Comparison of ENCODE assay signal across 12 cellular contexts in the genomic region with DNA sequence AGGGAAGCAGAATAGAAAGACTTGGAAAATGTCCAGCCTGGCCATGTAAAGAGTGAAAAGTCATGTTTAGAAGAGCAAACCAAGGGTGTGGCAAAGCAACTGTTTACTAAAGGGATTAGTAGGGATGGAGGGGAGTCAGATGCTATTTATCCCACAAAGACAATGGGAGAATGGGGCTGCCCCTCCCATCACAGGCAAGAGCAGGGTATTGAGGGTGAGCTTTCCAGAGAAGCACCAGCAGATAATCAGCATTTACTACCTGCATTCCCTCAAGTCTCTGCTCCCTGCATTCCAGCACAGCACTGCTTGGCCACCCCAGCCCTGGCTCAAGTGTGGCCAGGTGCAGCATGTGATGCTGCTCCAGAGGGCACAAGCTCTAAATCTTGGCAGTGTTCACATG. TPM values are rescaled to one million over a fixed set of nuclear protein-coding genes. Genes with fewer than 3 reads are reported as not detected.
A peak's percentile ranks its signal among the peaks of the same experiment; 100 is the strongest.
DNase-seq lines count a peak whose midpoint lies in the region; ATAC-seq and TF ChIP-seq lines count a peak whose summit lies in the region.
"Had no signal": no experiment of that assay in that cellular context is flagged by ENCODE, and none has a peak within 500 bp of the region (broad histone marks: within the 10 kb centered on the region; RNA-seq: fewer than 3 reads in every experiment).

No MANE protein-coding gene starts in this region.

- H3K4me1 ChIP-seq in PC-3 (ENCODE audit: insufficient read depth, low read length) (peaks cover 8% of the 10 kb centered on the region; the same call in 1 of the 2 replicates), neural progenitor cell (peaks cover 9% of the 10 kb centered on the region), esophagus squamous epithelium (peaks cover 0 to 6% (median 0%) of the 10 kb centered on the region in 3 donors)

- no peak for TF ChIP-seq POLR2A in esophagus squamous epithelium (IDR thresholded peaks at IDR 0.05)

- H3K27ac ChIP-seq in PC-3 (ENCODE audit: low read length), result no peak overlapping the region
- H3K27ac ChIP-seq in neural progenitor cell, result no peak overlapping the region
- no peak overlapping the region for H3K27ac ChIP-seq in esophagus squamous epithelium
- H3K27ac ChIP-seq: RWPE1 had no signal

- H3K79me2 ChIP-seq in PC-3 (ENCODE audit: low read length) (no peaks in the 10 kb centered on the region), neural progenitor cell (ENCODE audit: low read depth) (no peaks in the 10 kb centered on the region)

- H2AFZ ChIP-seq in PC-3 (ENCODE audit: low read length), result no peak overlapping the region
- no peak overlapping the region for H2AFZ ChIP-seq in neural progenitor cell (replicated peaks)

- no peak overlapping the region for H3K9ac ChIP-seq in PC-3 (ENCODE audit: low read length)
- no peak overlapping the region for H3K9ac ChIP-seq in neural progenitor cell

- TF ChIP-seq CTCF in PC-3 (conservative IDR thresholded peaks at IDR 0.05; ENCODE audit: low read depth, low read length), result no peak
- no peak for TF ChIP-seq CTCF in neural progenitor cell (IDR thresholded peaks at IDR 0.05)
- no peak for TF ChIP-seq CTCF in esophagus squamous epithelium (IDR thresholded peaks at IDR 0.05)

- H3K4me3 Mint-ChIP-seq in neural progenitor cell, result no peak overlapping the region

- in situ Hi-C loops in KBM-7 (cut with MboI; ENCODE audit: low pct_unique_long_range_greater_than_20kb, low sequenced_read_pairs), result no loop called here

- no peaks in the 10 kb centered on the region for H3K36me3 Mint-ChIP-seq in neural progenitor cell
- H3K36me3 Mint-ChIP-seq: IgD-negative memory B cell had no signal

- H3K9me3 Mint-ChIP-seq in neural progenitor cell, result peaks cover 9% of the 10 kb centered on the region

- no peaks in the 10 kb centered on the region for H3K27me3 ChIP-seq in PC-3 (ENCODE audit: low read length)
- no peaks in the 10 kb centered on the region for H3K27me3 ChIP-seq in neural progenitor cell
- no peaks in the 10 kb centered on the region for H3K27me3 ChIP-seq in esophagus squamous epithelium

- intact Hi-C loops in PC-3 (cut with micrococcal nuclease) (no loop called here), esophagus squamous epithelium (cut with DNase I) (no loop called here)

- POLR2A ChIA-PET in PC-3 (lab: Charles Lee; ENCODE audit: unreplicated experiment), result no interaction called here

- H3K9me3 ChIP-seq in PC-3 (ENCODE audit: low read length), result no peaks in the 10 kb centered on the region
- no peaks in the 10 kb centered on the region for H3K9me3 ChIP-seq in neural progenitor cell (ENCODE audit: low read depth)
- no peaks in the 10 kb centered on the region for H3K9me3 ChIP-seq in esophagus squamous epithelium

- H3K27me3 Mint-ChIP-seq in neural progenitor cell (ENCODE audit: insufficient read depth, low read depth), result no peaks in the 10 kb centered on the region

- no peaks in the 10 kb centered on the region for H3K9me2 ChIP-seq in PC-3 (replicated peaks; ENCODE audit: low read length)

- ATAC-seq in PC-3, result peak; percentile 89

- H3K27ac Mint-ChIP-seq in neural progenitor cell, result no peak overlapping the region
- H3K27ac Mint-ChIP-seq: IgD-negative memory B cell had no signal

- no peaks in the 10 kb centered on the region for H3K4me1 Mint-ChIP-seq in neural progenitor cell

- CTCF ChIA-PET in PC-3 (lab: Charles Lee), result no interaction called here

- no peak overlapping the region for H3K4me2 ChIP-seq in PC-3 (ENCODE audit: low read length)
- H3K4me2 ChIP-seq in neural progenitor cell, result peak overlapping the region; percentile 17

- H3K4me3 ChIP-seq in PC-3 (ENCODE audit: low read length) (no peak overlapping the region), neural progenitor cell (no peak overlapping the region), esophagus squamous epithelium (no peak overlapping the region)

- no TSS peak for BruUV-seq in PC-3 (replicated peaks; lab: Mats Ljungman, UMichigan)

- DNase-seq in DMS79 treated with DMSO at 0.1 percent for 48 hours (lab: John Stamatoyannopoulos, UW), result peak; percentile 91
- peak; percentile 14 for DNase-seq in KBM-7
- peak; percentile 50 for DNase-seq in PC-3
- DNase-seq in neural progenitor cell (ENCODE audit: low spot score), result peak; percentile 37
- DNase-seq in NK-92 treated with Interleukin-12 subunit alpha and Interleukin-12 subunit beta, amount 100 ng/mL, for 24 hours (lab: John Stamatoyannopoulos, UW), result no peak
- DNase-seq in esophagus squamous epithelium (lab: John Stamatoyannopoulos, UW), result no peak
- DNase-seq in H4 (ENCODE audit: low spot score), result no peak
- DNase-seq: GOT3, NCI-H2171, OCI-M1 had no signal

- H4K20me1 ChIP-seq in PC-3 (ENCODE audit: low read length), result no peaks in the 10 kb centered on the region
- no peaks in the 10 kb centered on the region for H4K20me1 ChIP-seq in neural progenitor cell (ENCODE audit: low read depth)

- H3K36me3 ChIP-seq in PC-3 (ENCODE audit: low read depth, low read length), result no peaks in the 10 kb centered on the region
- H3K36me3 ChIP-seq in neural progenitor cell, result no peaks in the 10 kb centered on the region
- H3K36me3 ChIP-seq in esophagus squamous epithelium, result no peaks in the 10 kb centered on the region

- no peaks in the 10 kb centered on the region for H3F3A ChIP-seq in PC-3 (ENCODE audit: low read length, unreplicated experiment)
- peaks cover 12% of the 10 kb centered on the region for H3F3A ChIP-seq in neural progenitor cell (ENCODE audit: low read depth)

RNA-seq across cellular contexts. Expression of a gene that starts 18.5 kb away (rescaled TPM):
- total RNA-seq in PC-3 (2014; rRNA removed) (19.4 and 29.8 TPM in 2 replicates), neural progenitor cell (ENCODE audit: low replicate concordance) (49.4 and 79.2 TPM in 2 replicates), esophagus squamous epithelium (10 to 100 TPM; 26.7 to 43.5 (median 33.3) TPM)
- total RNA-seq in H4 (2014; rRNA removed; shearing (Covaris generic)), result 22.8 and 23.5 TPM in 2 replicates

RNA-seq across cellular contexts. Expression of a gene that starts 44.4 kb away (rescaled TPM):
- 12.9 and 17.9 TPM in 2 replicates for total RNA-seq in PC-3 (2014; rRNA removed)
- total RNA-seq in neural progenitor cell (ENCODE audit: low replicate concordance), result 0.06 and 0.19 TPM in 2 replicates
- total RNA-seq in esophagus squamous epithelium, result 10 to 100 TPM; 31.7 to 60.1 (median 45.1) TPM
- total RNA-seq in H4 (2014; rRNA removed; shearing (Covaris generic)), result 0.25 TPM in 2 replicates

Comparison
In these comparisons a context has a peak if more than half of its experiments do, and no peak if none do; other contexts are left out.
1. DNase-seq: peak in DMS79 treated with DMSO at 0.1 percent for 48 hours (single experiment), KBM-7 (single experiment), PC-3 (single experiment) and neural progenitor cell (single experiment); none in NK-92 treated with Interleukin-12 subunit alpha and Interleukin-12 subunit beta, amount 100 ng/mL, for 24 hours (single experiment), esophagus squamous epithelium (single experiment) and H4 (single experiment).
2. RNA of a gene that starts 44.4 kb away (total RNA-seq): 31.7 to 60.1 TPM in esophagus squamous epithelium and 12.9 to 17.9 TPM in PC-3; 0.25 TPM in H4 and 0.06 to 0.19 TPM in neural progenitor cell; every median in the first group is over 10 times any median in the second.